Comparison of ENCODE assay signal across 29 cellular contexts in the genomic region with DNA sequence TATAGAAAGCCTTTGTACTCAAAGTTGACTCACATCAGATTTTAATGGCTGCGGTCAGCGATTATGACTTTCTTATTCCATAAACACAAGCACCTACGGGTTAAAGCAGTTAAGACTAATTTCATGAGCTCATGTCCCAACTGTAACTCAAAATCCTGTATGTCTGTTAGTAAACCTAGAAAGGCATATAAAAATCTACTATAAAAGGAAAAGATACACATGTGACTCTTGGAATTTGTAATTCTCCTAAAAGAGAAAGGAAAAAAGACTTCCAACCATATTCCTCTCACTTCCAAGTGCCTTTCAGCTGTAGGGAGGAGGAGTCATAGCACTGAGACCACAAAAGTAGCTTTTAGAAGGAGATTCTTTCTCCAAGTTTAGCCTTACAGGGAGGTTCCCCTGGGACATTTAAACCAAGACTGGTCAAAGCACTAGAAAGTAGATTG.
DNase-seq lines count a peak whose midpoint lies in the region; ATAC-seq and TF ChIP-seq lines count a peak whose summit lies in the region.
"Had no signal": no experiment of that assay in that cellular context is flagged by ENCODE, and none has a peak within 500 bp of the region (broad histone marks: within the 10 kb centered on the region; RNA-seq: fewer than 3 reads in every experiment).

No MANE protein-coding gene starts in this region.

- intact Hi-C loops in sciatic nerve (cut with DNase I) = no loop called here

- H3K9me3 ChIP-seq in BLaER1 = no peaks in the 10 kb centered on the region
- H3K9me3 ChIP-seq: lower lobe of right lung, mucosa of descending colon, SJCRH30, suprapubic skin had no signal

- no peaks in the 10 kb centered on the region for H3K27me3 ChIP-seq in BLaER1
- H3K27me3 ChIP-seq: SJCRH30, suprapubic skin had no signal

- peaks cover 100% of the 10 kb centered on the region for H3K4me1 ChIP-seq in BLaER1
- H3K4me1 ChIP-seq: lower lobe of right lung, SJCRH30 had no signal

- H4K20me1 ChIP-seq in BLaER1 = peaks cover 100% of the 10 kb centered on the region

- peak overlapping the region; percentile 27 for H3K4me2 ChIP-seq in BLaER1

- TF ChIP-seq CTCF in fibroblast of mammary gland (conservative IDR thresholded peaks at IDR 0.05; ENCODE audit: control insufficient read depth, insufficient read depth, low read depth, low read length) = no peak

- H3K4me3 ChIP-seq in BLaER1 (no peak overlapping the region), fibroblast of mammary gland (ENCODE audit: control insufficient read depth, low read depth, low read length) (no peak overlapping the region)
- H3K4me3 ChIP-seq: GM12878, K562, lower lobe of right lung, mucosa of descending colon, SJCRH30, suprapubic skin had no signal

- H3K27ac ChIP-seq in BLaER1 = no peak overlapping the region
- H3K27ac ChIP-seq: lower lobe of right lung, SJCRH30, suprapubic skin had no signal

- no peak overlapping the region for H3K9ac ChIP-seq in BLaER1

- ATAC-seq in sciatic nerve = peak; percentile 38
- ATAC-seq in HG03108 (IDR thresholded peaks at IDR 0.05; ENCODE audit: unreplicated experiment) = no peak
- ATAC-seq: GM12878; K562; lower lobe of right lung; mucosa of descending colon; natural killer cell treated with Interleukin-12 subunit alpha and Interleukin-12 subunit beta and Interleukin-15 and Interleukin-18, amount 100 ng/mL, for 72 hours; stimulated activated effector memory CD8-positive, alpha-beta T cell treated with anti-CD3 and anti-CD28 coated beads, Interleukin-12 subunit alpha, Interleukin-12 subunit beta, amount 100 ng/mL, for 72 hours; T-cell had no signal

- DNase-seq in M059J (ENCODE audit: low read depth) (peak; percentile 67), fibroblast of mammary gland (ENCODE audit: low read depth) (peak; percentile 60), sciatic nerve (ENCODE audit: low spot score) (no peak), anterior cingulate cortex (lab: John Stamatoyannopoulos, UW) (no peak), NCI-H2081 (lab: John Stamatoyannopoulos, UW) (no peak), C1 segment of cervical spinal cord (lab: John Stamatoyannopoulos, UW) (no peak)
- DNase-seq: activated CD4-positive, alpha-beta T cell treated with anti-CD3 and anti-CD28 coated beads, Interleukin-2, amount 50 U/mL, for 1 hour; activated gamma-delta T cell; activated naive CD8-positive, alpha-beta T cell treated with anti-CD3 and anti-CD28 coated beads, Interleukin-2, amount 10 ng/mL, durations not matched to agents 7 days and 5 days; activated T-cell treated with anti-CD3 and anti-CD28 coated beads, Interleukin-2, amount 50 U/mL, for 1 hour; caudate nucleus; DMS 273 treated with DMSO at 0.1 percent for 48 hours; endodermal cell; kidney glomerular epithelial cell; lower lobe of right lung; MM.1S; mucosa of descending colon; NCI-H446; NCI-H748 treated with DMSO at 0.1 percent for 48 hours; occipital lobe; SJCRH30; T-cell had no signal

- peaks cover 95% of the 10 kb centered on the region for H3K36me3 ChIP-seq in BLaER1
- H3K36me3 ChIP-seq: lower lobe of right lung, SJCRH30, suprapubic skin had no signal

Comparison
In these comparisons a context has a peak if more than half of its experiments do, and no peak if none do; other contexts are left out.
1. DNase-seq: peak in M059J (single experiment) and fibroblast of mammary gland (single experiment); none in sciatic nerve (single experiment), anterior cingulate cortex (0 of 58), NCI-H2081 (0 of 2) and C1 segment of cervical spinal cord (0 of 14).